8 cellular contexts compared by ENCODE assay signal in genomic region chr22:42581762-42582716, GRCh38. TPM values are rescaled to one million over a fixed set of nuclear protein-coding genes. Genes with fewer than 3 reads are reported as not detected.
DNase-seq lines count a peak whose midpoint lies in the region; ATAC-seq and TF ChIP-seq lines count a peak whose summit lies in the region.

No MANE protein-coding gene starts in this region.

- H3K4me3 ChIP-seq in GM12864 (ENCODE audit: low read depth, low read length) (peak overlapping the region; percentile 89), lower lobe of right lung (peak overlapping the region; percentile 75)

- peak; percentile 36 for DNase-seq in GM12864 (ENCODE audit: low read depth)
- peak; percentile 56 for DNase-seq in NCI-H510A (lab: John Stamatoyannopoulos, UW)
- DNase-seq in activated CD4-positive, alpha-beta T cell treated with anti-CD3 and anti-CD28 coated beads, Interleukin-2, amount 50 U/mL, for 48 hours = peak; percentile 87 to 89
- peak; percentile 87 for DNase-seq in ecto neural progenitor cell (ENCODE audit: low spot score)
- peak; percentile 84 for DNase-seq in lower lobe of right lung
- DNase-seq in stimulated activated CD4-positive, alpha-beta T cell treated with anti-CD3 and anti-CD28 coated beads, Interleukin-4, amount 100 ng/mL, for 48 hours (ENCODE audit: low read depth in 2 of 2) = peak; percentile 84 to 85

- H3K27me3 ChIP-seq in lower lobe of right lung (ENCODE audit: low read depth) = no peaks in the 10 kb centered on the region

- peaks cover 61% of the 10 kb centered on the region for H3K36me3 ChIP-seq in lower lobe of right lung

- TF ChIP-seq CTCF in GM12864 (IDR thresholded peaks at IDR 0.05; ENCODE audit: low read depth, low read length, missing control alignments) (no peak), lower lobe of right lung (IDR thresholded peaks at IDR 0.05) (no peak)

- ATAC-seq in HG03039 (IDR thresholded peaks at IDR 0.05; ENCODE audit: unreplicated experiment) = peak; percentile 46
- peak; percentile 92 to 97 for ATAC-seq in lower lobe of right lung
- ATAC-seq in GM18870 (IDR thresholded peaks at IDR 0.05; ENCODE audit: unreplicated experiment) = no peak

- intact Hi-C loops in lower lobe of right lung (cut with DNase I) = no loop called here

- no peaks in the 10 kb centered on the region for H3K9me3 ChIP-seq in lower lobe of right lung

- peak overlapping the region; percentile 46 for H3K27ac ChIP-seq in lower lobe of right lung

- H3K4me1 ChIP-seq in lower lobe of right lung = peaks cover 11% of the 10 kb centered on the region

RNA-seq across cellular contexts. Expression of gene SERHL2, which starts 28.3 kb away (rescaled TPM):
- 1.6 TPM for total RNA-seq in lower lobe of right lung

RNA-seq across cellular contexts. Expression of gene POLDIP3, which starts 32.6 kb away (rescaled TPM):
- total RNA-seq in lower lobe of right lung = 75.0 TPM

RNA-seq across cellular contexts. Expression of gene ATP5MGL, which starts 58.4 kb away (rescaled TPM):
- total RNA-seq in lower lobe of right lung = 1.0 TPM

Comparison
In these comparisons a context has a peak if more than half of its experiments do, and no peak if none do; other contexts are left out.
1. DNase-seq: peak in every context shown above with its lines; median percentile 88 in activated CD4-positive, alpha-beta T cell treated with anti-CD3 and anti-CD28 coated beads, Interleukin-2, amount 50 U/mL, for 48 hours; 87 in ecto neural progenitor cell; 84 in stimulated activated CD4-positive, alpha-beta T cell treated with anti-CD3 and anti-CD28 coated beads, Interleukin-4, amount 100 ng/mL, for 48 hours; 84 in lower lobe of right lung; 56 in NCI-H510A; 36 in GM12864.